ENCODE assay signal across 25 cellular contexts in genomic region chr4:106046083-106046482, GRCh38.
DNase-seq lines count a peak whose midpoint lies in the region; ATAC-seq, FAIRE-seq and TF ChIP-seq lines count a peak whose summit lies in the region.
"Had no signal": no experiment of that assay in that cellular context is flagged by ENCODE, and none has a peak within 500 bp of the region (broad histone marks: within the 10 kb centered on the region; RNA-seq: fewer than 3 reads in every experiment).

No MANE protein-coding gene starts in this region.

- FAIRE-seq in HepG2 (lab: Jason Lieb, UNC), result no peak
- FAIRE-seq in H1 (lab: Jason Lieb, UNC), result no peak
- FAIRE-seq: D721Med, G401.6, GM12891, GM19239 had no signal

- H4K8ac ChIP-seq in IMR-90 (ENCODE audit: low read depth in 2 of 2, low read length in 2 of 2) (no peak overlapping the region), H1 (ENCODE audit: extremely low read depth, insufficient read depth, low read length) (no peak overlapping the region)

- H3K4me2 ChIP-seq in HepG2 (ENCODE audit: low read depth, low read length) (no peak overlapping the region), IMR-90 (ENCODE audit: low read depth, low read length) (no peak overlapping the region), H1 (ENCODE audit: insufficient read depth in 1 of 2, low read depth in 2 of 2, low read length in 2 of 2) (no peak overlapping the region)
- H3K4me2 ChIP-seq: BLaER1 had no signal

- in situ Hi-C loops in HepG2 (cut with HindIII; ENCODE audit: extremely low pct_ligation_motif_present, low pct_unique_long_range_greater_than_20kb), result no loop called here
- in situ Hi-C loops in IMR-90 (cut with MboI; ENCODE audit: low sequenced_read_pairs), result no loop called here

- H3K79me1 ChIP-seq in IMR-90 (ENCODE audit: low read depth in 1 of 2, low read length in 2 of 2), result no peaks in the 10 kb centered on the region
- H3K79me1 ChIP-seq in H1 (ENCODE audit: low read depth, low read length), result no peaks in the 10 kb centered on the region

- H3K9me3 ChIP-seq in HepG2 (ENCODE audit: low read length), result no peaks in the 10 kb centered on the region
- H3K9me3 ChIP-seq in right lobe of liver, result no peaks in the 10 kb centered on the region
- H3K9me3 ChIP-seq in IMR-90 (ENCODE audit: control insufficient read depth, insufficient read depth, low read length), result no peaks in the 10 kb centered on the region
- no peaks in the 10 kb centered on the region for H3K9me3 ChIP-seq in H1 (ENCODE audit: insufficient read depth in 2 of 2, low read depth in 1 of 2, low read length in 1 of 2)
- no peaks in the 10 kb centered on the region for H3K9me3 ChIP-seq in endodermal cell (ENCODE audit: control insufficient read depth, low read length)
- H3K9me3 ChIP-seq: BE2C, BLaER1, Caco-2 had no signal

- H3K9me1 ChIP-seq in IMR-90 (ENCODE audit: insufficient read depth, low read length), result no peaks in the 10 kb centered on the region; the same call in 1 of the 2 replicates

- ATAC-seq in HepG2 (no peak), right lobe of liver (no peak), IMR-90 (ENCODE audit: low read depth) (no peak)

- dilution Hi-C loops in IMR-90 (cut with HindIII; ENCODE audit: low sequenced_read_pairs, unreplicated experiment), result no loop called here

- H3K4me1 Mint-ChIP-seq in endodermal cell, result no peaks in the 10 kb centered on the region
- H3K4me1 Mint-ChIP-seq: CD14-positive monocyte; CD4-positive, alpha-beta memory T cell; CD4-positive, CD25-positive, alpha-beta regulatory T cell; CD8-positive, alpha-beta memory T cell had no signal

- TF ChIP-seq POLR2A in HepG2 (IDR thresholded peaks at IDR 0.05; ENCODE audit: insufficient read depth in 1 of 2, low read depth in 2 of 2, low read length in 2 of 2) (no peak), right lobe of liver (IDR thresholded peaks at IDR 0.05) (no peak), IMR-90 (IDR thresholded peaks at IDR 0.05; ENCODE audit: low read depth, low read length) (no peak), H1 (IDR thresholded peaks at IDR 0.05; ENCODE audit: control extremely low read depth in 1 of 2, low read depth in 2 of 2, low read length in 2 of 2) (no peak), erythroblast (IDR thresholded peaks at IDR 0.05; ENCODE audit: low read length) (no peak)

- H2BK12ac ChIP-seq in H1 (ENCODE audit: low read depth, low read length), result no peak overlapping the region

- H3K4me1 ChIP-seq in HepG2 (ENCODE audit: insufficient read depth, low read length) (no peaks in the 10 kb centered on the region), right lobe of liver (no peaks in the 10 kb centered on the region), IMR-90 (ENCODE audit: control insufficient read depth, insufficient read depth, low read length) (peaks cover 2% of the 10 kb centered on the region), H1 (replicated peaks in 1 of 4; ENCODE audit: control insufficient read depth in 3 of 4, insufficient read depth in 4 of 4, low read length in 3 of 4) (no peaks in the 10 kb centered on the region), endodermal cell (ENCODE audit: control insufficient read depth, insufficient read depth, low read length) (peaks cover 2% of the 10 kb centered on the region)
- H3K4me1 ChIP-seq: BLaER1, Caco-2 had no signal

- no peaks in the 10 kb centered on the region for H3K27me3 Mint-ChIP-seq in endodermal cell (ENCODE audit: insufficient read depth)
- H3K27me3 Mint-ChIP-seq: CD4-positive, alpha-beta memory T cell; CD4-positive, CD25-positive, alpha-beta regulatory T cell; CD8-positive, alpha-beta memory T cell had no signal

- H3K14ac ChIP-seq in IMR-90 (replicated peaks; ENCODE audit: low read depth, low read length), result no peak overlapping the region
- no peak overlapping the region for H3K14ac ChIP-seq in H1 (ENCODE audit: insufficient read length)

- DNase-seq in HepG2 (ENCODE audit: low spot score), result no peak
- DNase-seq in right lobe of liver, result no peak
- DNase-seq in IMR-90, result no peak
- DNase-seq in H1 (ENCODE audit: low read depth in 1 of 2, low spot score in 2 of 2), result no peak
- peak; percentile 46 for DNase-seq in foreskin melanocyte
- no peak for DNase-seq in dorsolateral prefrontal cortex
- DNase-seq in erythroblast (lab: John Stamatoyannopoulos, UW), result no peak
- DNase-seq in endodermal cell, result no peak
- DNase-seq: ACHN; BE2C; C1 segment of cervical spinal cord; Caco-2; Calu3; CD4-positive, alpha-beta memory T cell; CD4-positive, CD25-positive, alpha-beta regulatory T cell; CD8-positive, alpha-beta memory T cell; DMS79 treated with DMSO at 0.1 percent for 48 hours; GF-D8 had no signal

- H4K5ac ChIP-seq in IMR-90 (ENCODE audit: low read depth, low read length) (no peak overlapping the region), H1 (ENCODE audit: insufficient read length, low read depth, low read length) (no peak overlapping the region)

- no peaks in the 10 kb centered on the region for H3K36me3 Mint-ChIP-seq in endodermal cell (ENCODE audit: low read depth)

- no peak overlapping the region for H4K91ac ChIP-seq in IMR-90 (ENCODE audit: insufficient read depth, low read depth, low read length)
- no peak overlapping the region for H4K91ac ChIP-seq in H1 (replicated peaks; ENCODE audit: insufficient read length, low read length)

- H2BK15ac ChIP-seq in IMR-90 (ENCODE audit: low read depth, low read length) (no peak overlapping the region), H1 (ENCODE audit: low read length) (no peak overlapping the region)

- H3K36me3 ChIP-seq in HepG2 (replicated peaks in 1 of 2; ENCODE audit: control insufficient read depth in 1 of 2, insufficient read depth in 2 of 2, low read length in 2 of 2) (peaks cover 7 to 24% of the 10 kb centered on the region in 2 experiments; a peak in 4 of 5 replicates), right lobe of liver (no peaks in the 10 kb centered on the region), IMR-90 (ENCODE audit: control insufficient read depth, insufficient read depth, low read length) (no peaks in the 10 kb centered on the region), H1 (ENCODE audit: control insufficient read depth in 2 of 4, insufficient read depth in 4 of 4, low read length in 3 of 4) (no peaks in the 10 kb centered on the region), endodermal cell (ENCODE audit: control insufficient read depth, insufficient read depth, low read length) (no peaks in the 10 kb centered on the region)
- H3K36me3 ChIP-seq: BE2C had no signal

- no peak for TF ChIP-seq CTCF in HepG2 (CRISPR knock-in tag; IDR thresholded peaks at IDR 0.05)
- no peak for TF ChIP-seq CTCF in right lobe of liver (IDR thresholded peaks at IDR 0.05)
- no peak for TF ChIP-seq CTCF in IMR-90 (conservative IDR thresholded peaks at IDR 0.05; ENCODE audit: low read depth, low read length)
- no peak for TF ChIP-seq CTCF in H1 (IDR thresholded peaks at IDR 0.05; ENCODE audit: control extremely low read depth in 1 of 3, insufficient read depth in 1 of 3, low read depth in 1 of 3, low read length in 3 of 3)
- no peak for TF ChIP-seq CTCF in dorsolateral prefrontal cortex (IDR thresholded peaks at IDR 0.05 in 54 of 56, conservative IDR thresholded peaks at IDR 0.05 in 2 of 56; ENCODE audit: low read depth in 1 of 56, partially characterized antibody in 56 of 56)
- TF ChIP-seq CTCF in endodermal cell (conservative IDR thresholded peaks at IDR 0.05), result no peak

- H2BK120ac ChIP-seq in IMR-90 (ENCODE audit: low read depth, low read length) (no peak overlapping the region), H1 (replicated peaks; ENCODE audit: low read depth, low read length) (no peak overlapping the region)

- TF ChIP-seq RAD21 in HepG2 (CRISPR knock-in tag; IDR thresholded peaks at IDR 0.05), result no peak
- no peak for TF ChIP-seq RAD21 in IMR-90 (IDR thresholded peaks at IDR 0.05; ENCODE audit: low read length)
- no peak for TF ChIP-seq RAD21 in H1 (IDR thresholded peaks at IDR 0.05 in 1 of 2, conservative IDR thresholded peaks at IDR 0.05 in 1 of 2; ENCODE audit: low read depth in 2 of 2, low read length in 2 of 2)

- BruUV-seq in HepG2 (replicated peaks; lab: Mats Ljungman, UMichigan) (no TSS peak), IMR-90 (replicated peaks; lab: Mats Ljungman, UMichigan) (no TSS peak)

- no peaks in the 10 kb centered on the region for H3K9me3 Mint-ChIP-seq in endodermal cell
- H3K9me3 Mint-ChIP-seq: CD8-positive, alpha-beta memory T cell had no signal

- no peak overlapping the region for H3K4me3 ChIP-seq in HepG2 (replicated peaks in 1 of 3; ENCODE audit: insufficient read depth in 1 of 3, low read depth in 2 of 3, low read length in 3 of 3)
- no peak overlapping the region for H3K4me3 ChIP-seq in right lobe of liver
- no peak overlapping the region for H3K4me3 ChIP-seq in IMR-90 (ENCODE audit: insufficient read depth, low read depth, low read length)
- H3K4me3 ChIP-seq in H1 (ENCODE audit: extremely low read depth in 1 of 4, insufficient read depth in 2 of 4, low read depth in 3 of 4, low read length in 4 of 4), result no peak overlapping the region
- H3K4me3 ChIP-seq in dorsolateral prefrontal cortex, result no peak overlapping the region
- no peak overlapping the region for H3K4me3 ChIP-seq in endodermal cell (ENCODE audit: low read length)
- H3K4me3 ChIP-seq: BLaER1 had no signal

- 94% methylated on average over 3 of the region's 3 CpGs for WGBS in HepG2 (ENCODE audit: low lambda C conversion rate)
- WGBS in right lobe of liver (ENCODE audit: insufficient coverage, low coverage, low lambda C conversion rate, missing lambda C conversion rate), result 100% methylated on average over 3 of the region's 3 CpGs
- no CpG with 5 or more reads among the region's 3 CpGs for WGBS in IMR-90 (ENCODE audit: extremely low coverage in 2 of 2, insufficient read length in 1 of 2), 2 experiments
- WGBS in H1 (ENCODE audit: extremely low coverage in 1 of 2, insufficient coverage in 1 of 2, insufficient read length in 1 of 2, insufficient replicate concordance in 2 of 2, low coverage in 1 of 2, low lambda C conversion rate in 2 of 2, missing lambda C conversion rate in 1 of 2), 2 experiments, result 97% methylated on average over 3 of the region's 3 CpGs; no CpG with 5 or more reads in 1 of the 2 experiments
- 89 to 91% methylated on average over 2 to 3 of the region's 3 CpGs for WGBS in endodermal cell (ENCODE audit: insufficient coverage in 1 of 2, insufficient read length in 1 of 2), 2 experiments

- TF ChIP-seq EP300 in HepG2 (IDR thresholded peaks at IDR 0.05; ENCODE audit: low read depth in 2 of 2, low read length in 2 of 2) (no peak), HepG2 (CRISPR knock-in tag; IDR thresholded peaks at IDR 0.05; ENCODE audit: borderline replicate concordance) (no peak), H1 (IDR thresholded peaks at IDR 0.05; ENCODE audit: borderline replicate concordance in 1 of 2, low read depth in 2 of 2, low read length in 2 of 2) (no peak)

- H2AK5ac ChIP-seq in IMR-90 (ENCODE audit: low read depth, low read length) (no peak overlapping the region), H1 (ENCODE audit: low read depth, low read length) (no peak overlapping the region)

- intact Hi-C loops in HepG2 (cut with micrococcal nuclease; ENCODE audit: unreplicated experiment), result no loop called here
- intact Hi-C loops in right lobe of liver (cut with DNase I), result no loop called here
- intact Hi-C loops in IMR-90 (cut with micrococcal nuclease), result loop anchor here (10.0 kb wide), 1 partner anchor 341 kb away; the partner anchor contains the start of genes GSTCD and INTS12
- intact Hi-C loops in dorsolateral prefrontal cortex (cut with DNase I), result no loop called here

- H3K56ac ChIP-seq in IMR-90 (ENCODE audit: extremely low read depth, insufficient read depth, low read length) (no peak overlapping the region), H1 (replicated peaks; ENCODE audit: insufficient read length, low read depth, low read length) (no peak overlapping the region)

- H2BK20ac ChIP-seq in IMR-90 (ENCODE audit: low read depth, low read length) (no peak overlapping the region), H1 (ENCODE audit: low read length) (no peak overlapping the region)

- H3K27ac ChIP-seq in HepG2 (ENCODE audit: extremely low read length, insufficient read depth, low read length) (no peak overlapping the region), right lobe of liver (no peak overlapping the region), IMR-90 (ENCODE audit: insufficient read depth, low read length) (no peak overlapping the region), H1 (ENCODE audit: low read depth, low read length) (no peak overlapping the region), dorsolateral prefrontal cortex (no peak overlapping the region), endodermal cell (ENCODE audit: low read depth, low read length) (no peak overlapping the region)
- H3K27ac ChIP-seq: 22Rv1, BLaER1 had no signal

- CTCF ChIA-PET in HepG2 (lab: Yijun Ruan, JAX; ENCODE audit: low intra/inter-chr PET ratio, low total read pairs) (no interaction called here), IMR-90 (lab: Yijun Ruan, JAX) (no interaction called here), H1 (lab: Charles Lee; ENCODE audit: partially characterized antibody) (interaction anchor here (0.9 kb wide), 1 partner anchor 11 kb away, joined by 4 read pairs; no protein-coding TSS in a partner anchor)

- H3K18ac ChIP-seq in IMR-90 (ENCODE audit: low read depth, low read length), result no peak overlapping the region
- H3K18ac ChIP-seq in H1 (ENCODE audit: extremely low read depth, low read length), result no peak overlapping the region

- no peaks in the 10 kb centered on the region for H3K79me2 ChIP-seq in HepG2 (ENCODE audit: insufficient read depth, low read length)
- no peaks in the 10 kb centered on the region for H3K79me2 ChIP-seq in H1 (ENCODE audit: control insufficient read depth in 1 of 2, insufficient read depth in 2 of 2, low read length in 2 of 2)

- H2AFZ ChIP-seq in HepG2 (ENCODE audit: low read length) (no peak overlapping the region), IMR-90 (replicated peaks; ENCODE audit: low read length, poor library complexity) (no peak overlapping the region), H1 (ENCODE audit: low read length) (no peak overlapping the region)

- no peaks in the 10 kb centered on the region for H3K23me2 ChIP-seq in H1 (ENCODE audit: low read depth, low read length)

- no peak overlapping the region for H3K9ac ChIP-seq in HepG2 (ENCODE audit: insufficient read depth, low read depth, low read length)
- H3K9ac ChIP-seq in IMR-90 (ENCODE audit: low read depth, low read length), result no peak overlapping the region
- no peak overlapping the region for H3K9ac ChIP-seq in H1 (replicated peaks in 1 of 4; ENCODE audit: extremely low read depth in 1 of 4, low read depth in 3 of 4, low read length in 3 of 4)
- H3K9ac ChIP-seq in endodermal cell (ENCODE audit: extremely low read depth, low read length, poor library complexity, severe bottlenecking), result no peak overlapping the region
- H3K9ac ChIP-seq: BLaER1 had no signal

- H3K4me3 Mint-ChIP-seq in endodermal cell, result no peak overlapping the region
- H3K4me3 Mint-ChIP-seq: CD14-positive monocyte; CD4-positive, alpha-beta memory T cell; CD4-positive, CD25-positive, alpha-beta regulatory T cell; CD8-positive, alpha-beta memory T cell had no signal

- H4K20me1 ChIP-seq in HepG2 (ENCODE audit: insufficient read depth, low read length), result no peaks in the 10 kb centered on the region
- no peaks in the 10 kb centered on the region for H4K20me1 ChIP-seq in IMR-90 (ENCODE audit: insufficient read depth, low read length)
- H4K20me1 ChIP-seq in H1 (replicated peaks in 1 of 2; ENCODE audit: control insufficient read depth in 1 of 2, insufficient read depth in 2 of 2, low read length in 2 of 2), result no peaks in the 10 kb centered on the region
- H4K20me1 ChIP-seq: BLaER1 had no signal

- H2AK9ac ChIP-seq in IMR-90 (replicated peaks; ENCODE audit: low read depth, low read length, poor library complexity), result no peak overlapping the region

- no peak overlapping the region for H2BK5ac ChIP-seq in IMR-90 (ENCODE audit: low read depth, low read length, poor library complexity, severe bottlenecking)
- H2BK5ac ChIP-seq in H1 (ENCODE audit: low read depth, low read length), result no peak overlapping the region

- no peak overlapping the region for H3K23ac ChIP-seq in IMR-90 (ENCODE audit: low read depth, low read length)
- no peak overlapping the region for H3K23ac ChIP-seq in H1 (ENCODE audit: insufficient read length)

- H3K27me3 ChIP-seq in HepG2 (ENCODE audit: control insufficient read depth in 1 of 2, insufficient read depth in 2 of 2, low read length in 2 of 2) (no peaks in the 10 kb centered on the region), right lobe of liver (no peaks in the 10 kb centered on the region), IMR-90 (ENCODE audit: control insufficient read depth, insufficient read depth, low read length) (no peaks in the 10 kb centered on the region), H1 (replicated peaks in 1 of 4; ENCODE audit: control insufficient read depth in 3 of 4, extremely low read depth in 1 of 4, insufficient read depth in 3 of 4, low read length in 3 of 4) (no peaks in the 10 kb centered on the region), dorsolateral prefrontal cortex (no peaks in the 10 kb centered on the region), endodermal cell (ENCODE audit: control insufficient read depth, insufficient read depth, low read length, poor library complexity, severe bottlenecking) (no peaks in the 10 kb centered on the region)
- H3K27me3 ChIP-seq: BE2C, BLaER1 had no signal

- POLR2A ChIA-PET in HepG2 (lab: Yijun Ruan, JAX) (no interaction called here), IMR-90 (lab: Charles Lee; ENCODE audit: unreplicated experiment) (no interaction called here), H1 (lab: Charles Lee; ENCODE audit: partially characterized antibody) (no interaction called here)

- H3K4ac ChIP-seq in IMR-90 (ENCODE audit: low read depth, low read length), result no peak overlapping the region
- H3K4ac ChIP-seq in H1 (replicated peaks; ENCODE audit: insufficient read length, low read depth, low read length), result no peak overlapping the region

- H3K27ac Mint-ChIP-seq in endodermal cell, result no peak overlapping the region
- H3K27ac Mint-ChIP-seq: CD14-positive monocyte; CD4-positive, alpha-beta memory T cell; CD4-positive, CD25-positive, alpha-beta regulatory T cell had no signal

Comparison
In these comparisons a context has a peak if more than half of its experiments do, and no peak if none do; other contexts are left out.
1. Of the 41 proteins assayed by ChIP-seq in both HepG2 and H1: peak only in HepG2: none; only in H1: none; in both: MAFK; in neither: 40.